ENCODE assay signal across 35 cellular contexts in genomic region chr11:11288972-11289616, GRCh38.
"Had no signal": no experiment of that assay in that cellular context is flagged by ENCODE, and none has a peak within 500 bp of the region (broad histone marks: within the 10 kb centered on the region; RNA-seq: fewer than 3 reads in every experiment).

No MANE protein-coding gene starts in this region.

- H3K79me2 ChIP-seq: parathyroid adenoma had no signal

- H3K4me3 Mint-ChIP-seq: activated CD4-positive, alpha-beta memory T cell treated with anti-CD3 and anti-CD28 coated beads for 36 hours; activated CD4-positive, alpha-beta T cell treated with anti-CD3 and anti-CD28 coated beads, Interleukin-2, amount 10 ng/mL, durations not matched to agents 24 days and 14 days; central memory CD8-positive, alpha-beta T cell; mesothelial cell of epicardium; naive thymus-derived CD4-positive, alpha-beta T cell; neural progenitor cell; stimulated activated memory B cell treated with anti-CD40 and anti-IgM and Interleukin-4, amounts not matched to agents 10 μg/mL and 1 μg/mL and 100 μg/mL, for 72 hours; stimulated activated naive CD8-positive, alpha-beta T cell treated with anti-CD3 and anti-CD28 coated beads, Interleukin-15, amount 100 ng/mL, for 72 hours; T-helper 1 cell treated with Interleukin-12 subunit alpha and Interleukin-12 subunit beta and Interleukin-4 antibody, amounts not matched to agents 30 μg/mL and 1 μg/mL, for 36 hours had no signal

- DNase-seq: activated CD4-positive, alpha-beta memory T cell treated with anti-CD3 and anti-CD28 coated beads for 36 hours; activated CD4-positive, alpha-beta T cell treated with anti-CD3 and anti-CD28 coated beads, Interleukin-2, amount 10 ng/mL, durations not matched to agents 24 days and 14 days; activated CD4-positive, CD25-positive, alpha-beta regulatory T cell treated with anti-CD3 and anti-CD28 coated beads, Interleukin-2, amount 50 U/mL, for 72 hours; activated CD8-positive, alpha-beta memory T cell treated with anti-CD3 and anti-CD28 coated beads, Interleukin-2, amount 50 U/mL, for 4 hours; activated gamma-delta T cell; activated naive CD4-positive, alpha-beta T cell treated with anti-CD3 and anti-CD28 coated beads, Interleukin-2, amount 50 U/mL, for 16 hours; activated T-cell treated with anti-CD3 and anti-CD28 coated beads, Interleukin-2, amount 50 U/mL, for 1 hour; amniotic stem cell; foreskin fibroblast; heart right ventricle; left ventricle myocardium inferior; naive thymus-derived CD4-positive, alpha-beta T cell; occipital lobe; psoas muscle; stimulated activated CD4-positive, alpha-beta T cell treated with anti-CD3 and anti-CD28 coated beads, Interleukin-1b, Interleukin-23, amount 100 ng/mL, for 48 hours; stimulated activated CD4-positive, alpha-beta T cell treated with anti-CD3 and anti-CD28 coated beads, Interleukin-4, amount 100 ng/mL, for 4 hours; stimulated activated CD8-positive, alpha-beta memory T cell treated with anti-CD3 and anti-CD28 coated beads, Interleukin-4, amount 100 ng/mL, for 48 hours; stimulated activated naive CD8-positive, alpha-beta T cell treated with anti-CD3 and anti-CD28 coated beads, Interleukin-15, amount 100 ng/mL, for 72 hours; substantia nigra; SW 1271; T-helper 9 cell; thyroid gland; upper lobe of right lung had no signal

- H3K36me3 Mint-ChIP-seq: activated CD4-positive, alpha-beta memory T cell treated with anti-CD3 and anti-CD28 coated beads for 36 hours; mesothelial cell of epicardium; naive thymus-derived CD4-positive, alpha-beta T cell; neural progenitor cell; stimulated activated memory B cell treated with anti-CD40 and anti-IgM and Interleukin-4, amounts not matched to agents 10 μg/mL and 1 μg/mL and 100 μg/mL, for 72 hours had no signal

- H2AFZ ChIP-seq: neural progenitor cell, parathyroid adenoma had no signal

- H3K27ac Mint-ChIP-seq: activated CD4-positive, alpha-beta memory T cell treated with anti-CD3 and anti-CD28 coated beads for 36 hours; activated CD4-positive, alpha-beta T cell treated with anti-CD3 and anti-CD28 coated beads, Interleukin-2, amount 10 ng/mL, durations not matched to agents 24 days and 14 days; mesothelial cell of epicardium; naive thymus-derived CD4-positive, alpha-beta T cell; neural progenitor cell; stimulated activated memory B cell treated with anti-CD40 and anti-IgM and Interleukin-4, amounts not matched to agents 10 μg/mL and 1 μg/mL and 100 μg/mL, for 72 hours; T-helper 1 cell treated with Interleukin-12 subunit alpha and Interleukin-12 subunit beta and Interleukin-4 antibody, amounts not matched to agents 30 μg/mL and 1 μg/mL, for 36 hours had no signal

- ATAC-seq: esophagus mucosa; heart right ventricle; naive thymus-derived CD4-positive, alpha-beta T cell; psoas muscle; stimulated activated memory B cell treated with anti-CD40 and anti-IgM and Interleukin-4, amounts not matched to agents 10 μg/mL and 1 μg/mL and 100 μg/mL, for 72 hours; stimulated activated naive CD8-positive, alpha-beta T cell treated with anti-CD3 and anti-CD28 coated beads, Interleukin-15, amount 100 ng/mL, for 72 hours; upper lobe of right lung had no signal

- H3K9me3 ChIP-seq: breast epithelium, heart right ventricle, left ventricle myocardium inferior, psoas muscle, thyroid gland, upper lobe of right lung had no signal

- H3K36me3 ChIP-seq: breast epithelium, neural progenitor cell, thyroid gland, upper lobe of right lung had no signal

- H3K27me3 Mint-ChIP-seq: activated CD4-positive, alpha-beta T cell treated with anti-CD3 and anti-CD28 coated beads, Interleukin-2, amount 10 ng/mL, durations not matched to agents 24 days and 14 days; stimulated activated memory B cell treated with anti-CD40 and anti-IgM and Interleukin-4, amounts not matched to agents 10 μg/mL and 1 μg/mL and 100 μg/mL, for 72 hours; stimulated activated naive CD8-positive, alpha-beta T cell treated with anti-CD3 and anti-CD28 coated beads, Interleukin-15, amount 100 ng/mL, for 72 hours had no signal

- H3K4me3 ChIP-seq: breast epithelium, coronary artery, heart right ventricle, left ventricle myocardium inferior, lung, neural progenitor cell, psoas muscle, smooth muscle cell, thyroid gland, upper lobe of right lung had no signal

- H3K27me3 ChIP-seq: breast epithelium, heart right ventricle, neural progenitor cell, thyroid gland, upper lobe of right lung had no signal

- H3K9me3 Mint-ChIP-seq: activated CD4-positive, alpha-beta memory T cell treated with anti-CD3 and anti-CD28 coated beads for 36 hours; activated CD4-positive, alpha-beta T cell treated with anti-CD3 and anti-CD28 coated beads, Interleukin-2, amount 10 ng/mL, durations not matched to agents 24 days and 14 days; central memory CD8-positive, alpha-beta T cell; mesothelial cell of epicardium; naive thymus-derived CD4-positive, alpha-beta T cell; neural progenitor cell; stimulated activated memory B cell treated with anti-CD40 and anti-IgM and Interleukin-4, amounts not matched to agents 10 μg/mL and 1 μg/mL and 100 μg/mL, for 72 hours; stimulated activated naive CD8-positive, alpha-beta T cell treated with anti-CD3 and anti-CD28 coated beads, Interleukin-15, amount 100 ng/mL, for 72 hours; T-helper 1 cell treated with Interleukin-12 subunit alpha and Interleukin-12 subunit beta and Interleukin-4 antibody, amounts not matched to agents 30 μg/mL and 1 μg/mL, for 36 hours had no signal

- H3K4me1 ChIP-seq: breast epithelium, left ventricle myocardium inferior, parathyroid adenoma, psoas muscle had no signal

- H3K27ac ChIP-seq: breast epithelium, coronary artery, heart right ventricle, left ventricle myocardium inferior, neural progenitor cell, parathyroid adenoma, psoas muscle, thyroid gland, upper lobe of right lung, VCaP had no signal

- H3K4me2 ChIP-seq: neural progenitor cell, smooth muscle cell had no signal

- H3K4me1 Mint-ChIP-seq: activated CD4-positive, alpha-beta T cell treated with anti-CD3 and anti-CD28 coated beads, Interleukin-2, amount 10 ng/mL, durations not matched to agents 24 days and 14 days; central memory CD8-positive, alpha-beta T cell; naive thymus-derived CD4-positive, alpha-beta T cell; stimulated activated memory B cell treated with anti-CD40 and anti-IgM and Interleukin-4, amounts not matched to agents 10 μg/mL and 1 μg/mL and 100 μg/mL, for 72 hours; stimulated activated naive CD8-positive, alpha-beta T cell treated with anti-CD3 and anti-CD28 coated beads, Interleukin-15, amount 100 ng/mL, for 72 hours had no signal
